1 cellular context compared by ENCODE assay signal in the genomic region with DNA sequence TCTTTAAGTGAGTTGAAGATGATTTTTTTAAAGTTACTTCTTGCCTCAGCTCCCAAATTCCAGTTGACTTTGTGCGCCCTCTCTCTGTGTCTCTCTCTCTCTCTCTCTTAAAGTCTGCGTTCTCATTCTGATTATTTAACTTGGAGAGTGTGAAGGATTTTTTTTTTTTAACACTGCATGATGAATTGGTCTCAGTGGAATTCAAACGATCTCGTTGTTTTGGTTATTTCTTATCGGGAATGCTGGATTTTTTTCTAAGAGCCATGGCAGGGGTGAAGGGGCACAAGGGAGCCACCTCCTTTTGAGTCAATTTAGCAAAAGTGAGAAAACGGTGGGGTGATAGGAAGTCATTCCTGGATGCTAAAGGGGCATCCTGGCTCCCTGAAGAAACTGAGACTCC.
TF ChIP-seq lines count a peak whose summit lies in the region.

No MANE protein-coding gene starts in this region.

TF ChIP-seq in GM23338, 12 proteins besides CTCF, POLR2A, EP300 and RAD21 (continued from another document):
- TF ChIP-seq JUNB (IDR thresholded peaks at IDR 0.05; ENCODE audit: unreplicated experiment): no peak
- no peak for TF ChIP-seq EZH2 (IDR thresholded peaks at IDR 0.05; ENCODE audit: low read depth, unreplicated experiment)
- TF ChIP-seq REST (IDR thresholded peaks at IDR 0.05; ENCODE audit: unreplicated experiment): no peak
- no peak for TF ChIP-seq NANOG (IDR thresholded peaks at IDR 0.05; ENCODE audit: borderline replicate concordance)
- TF ChIP-seq EZH2phosphoT487 (IDR thresholded peaks at IDR 0.05; ENCODE audit: unreplicated experiment): no peak
- TF ChIP-seq POLR2AphosphoS5 (IDR thresholded peaks at IDR 0.05; ENCODE audit: low read depth): no peak
- no peak for TF ChIP-seq ZNF114 (CRISPR knock-in tag; IDR thresholded peaks at IDR 0.05)
- TF ChIP-seq ZNF331 (CRISPR knock-in tag; IDR thresholded peaks at IDR 0.05; ENCODE audit: low read depth): no peak
- no peak for TF ChIP-seq STAT1 (IDR thresholded peaks at IDR 0.05; ENCODE audit: unreplicated experiment)
